ENCODE assay signal across 6 cellular contexts in genomic region chr17:81831957-81832607, GRCh38. TPM values are rescaled to one million over a fixed set of nuclear protein-coding genes. Genes with fewer than 3 reads are reported as not detected.
A peak's percentile ranks its signal among the peaks of the same experiment; 100 is the strongest.
DNase-seq lines count a peak whose midpoint lies in the region; TF ChIP-seq lines count a peak whose summit lies in the region.

No MANE protein-coding gene starts in this region.

- H3K4me3 ChIP-seq in WI38 (ENCODE audit: low read depth, low read length): peak overlapping the region; percentile 81
- H3K4me3 ChIP-seq in fibroblast of pulmonary artery (replicated peaks; ENCODE audit: low read depth, low read length): peak overlapping the region; percentile 72

- DNase-seq in NCI-H524 (lab: John Stamatoyannopoulos, UW) (peak; percentile 39 to 44), NCI-H524 treated with DMSO at 0.1 percent for 48 hours (lab: John Stamatoyannopoulos, UW) (no peak), fibroblast of pulmonary artery (ENCODE audit: low read depth) (no peak), cerebellum (ENCODE audit: low spot score) (no peak)
- peak; percentile 52 for DNase-seq in stimulated activated CD4-positive, alpha-beta T cell treated with anti-CD3 and anti-CD28 coated beads, Interleukin-4, amount 100 ng/mL, for 1 hour

- no peak for TF ChIP-seq CTCF in WI38 (IDR thresholded peaks at IDR 0.05; ENCODE audit: low read depth, low read length)
- TF ChIP-seq CTCF in fibroblast of pulmonary artery (IDR thresholded peaks at IDR 0.05; ENCODE audit: low read length, missing control alignments): no peak

RNA-seq across cellular contexts. Expression of gene MCRIP1, which starts 1.0 kb away (rescaled TPM):
- 64.7 TPM for total RNA-seq in cerebellum

RNA-seq across cellular contexts. Expression of gene PPP1R27, which starts 2.8 kb away (rescaled TPM):
- not detected for total RNA-seq in cerebellum

RNA-seq across cellular contexts. Expression of gene GCGR, which starts 28.1 kb away (rescaled TPM):
- not detected for total RNA-seq in cerebellum

RNA-seq across cellular contexts. Expression of gene P4HB, which starts 28.3 kb away (rescaled TPM):
- total RNA-seq in cerebellum: 75.4 TPM

RNA-seq across cellular contexts. Expression of gene ARHGDIA, which starts 39.1 kb away (rescaled TPM):
- 18.3 TPM for total RNA-seq in cerebellum

Comparison
In these comparisons a context has a peak if more than half of its experiments do, and no peak if none do; other contexts are left out.
1. DNase-seq: peak in NCI-H524 (2 of 2) and stimulated activated CD4-positive, alpha-beta T cell treated with anti-CD3 and anti-CD28 coated beads, Interleukin-4, amount 100 ng/mL, for 1 hour (single experiment); none in NCI-H524 treated with DMSO at 0.1 percent for 48 hours (single experiment), fibroblast of pulmonary artery (single experiment) and cerebellum (single experiment).